ENCODE assay signal across 10 cellular contexts in genomic region chr4:169254546-169254983, GRCh38. TPM values are rescaled to one million over a fixed set of nuclear protein-coding genes. Genes with fewer than 3 reads are reported as not detected.
A peak's percentile ranks its signal among the peaks of the same experiment; 100 is the strongest.
DNase-seq lines count a peak whose midpoint lies in the region; ATAC-seq and TF ChIP-seq lines count a peak whose summit lies in the region.
"Had no signal": no experiment of that assay in that cellular context is flagged by ENCODE, and none has a peak within 500 bp of the region (broad histone marks: within the 10 kb centered on the region; RNA-seq: fewer than 3 reads in every experiment).

No MANE protein-coding gene starts in this region.

- H3K36me3 ChIP-seq in HCT116 (ENCODE audit: control insufficient read depth in 1 of 2, insufficient read depth in 2 of 2, low read length in 2 of 2): no peaks in the 10 kb centered on the region
- H3K36me3 ChIP-seq in right atrium auricular region: no peaks in the 10 kb centered on the region
- no peaks in the 10 kb centered on the region for H3K36me3 ChIP-seq in thoracic aorta

- RAD21 ChIA-PET in HCT116 (lab: Charles Lee; ENCODE audit: low non-redundant PET in 1 of 2, low total read pairs in 2 of 2, uncharacterized antibody in 2 of 2, unreplicated experiment in 2 of 2): interaction anchor here in 1 of 2 experiments (0.6 kb wide), 1 partner anchor 253 kb away, joined by 4 read pairs; no protein-coding TSS in a partner anchor

- no peaks in the 10 kb centered on the region for H3K9me3 ChIP-seq in HCT116 (ENCODE audit: control insufficient read depth in 1 of 2, insufficient read depth in 1 of 2, low read depth in 1 of 2, low read length in 2 of 2)
- H3K9me3 ChIP-seq in right atrium auricular region: no peaks in the 10 kb centered on the region
- no peaks in the 10 kb centered on the region for H3K9me3 ChIP-seq in thoracic aorta

- no peaks in the 10 kb centered on the region for H4K20me1 ChIP-seq in HCT116 (ENCODE audit: insufficient read depth)

- H3K9me2 ChIP-seq in HCT116 (ENCODE audit: insufficient read depth): no peaks in the 10 kb centered on the region

- H3K9ac ChIP-seq in HCT116 (ENCODE audit: low read length): peak overlapping the region; percentile 58

- no TSS peak for BruUV-seq in HCT116 (replicated peaks; lab: Mats Ljungman, UMichigan)

- TF ChIP-seq RAD21 in HCT116 (IDR thresholded peaks at IDR 0.05; ENCODE audit: low read depth): no peak

- H2AFZ ChIP-seq in HCT116 (ENCODE audit: low read depth, low read length, poor library complexity, severe bottlenecking): no peak overlapping the region

- peak overlapping the region; percentile 74 for H3K4me2 ChIP-seq in HCT116 (ENCODE audit: low read length)

- H3K4me1 ChIP-seq in HCT116 (ENCODE audit: control insufficient read depth in 1 of 2, insufficient read depth in 2 of 2, low read length in 2 of 2) (peaks cover 87 to 99% of the 10 kb centered on the region in 2 experiments), right atrium auricular region (peaks cover 0 to 56% of the 10 kb centered on the region in 2 donors), thoracic aorta (ENCODE audit: control insufficient read depth in 1 of 2, low read depth in 2 of 2) (peaks cover 53 to 97% of the 10 kb centered on the region in 2 donors)

- POLR2A ChIA-PET in HCT116 (lab: Charles Lee): interaction anchor here (0.5 to 2.9 kb wide), 5 partner anchors 14 to 244 kb away, joined by 3 to 11 read pairs (median 5); partner anchors contain the start of gene CBR4

- intact Hi-C loops in HCT116 (cut with micrococcal nuclease): loop anchor here (2.0 to 10.0 kb wide), 3 partner anchors 26 to 720 kb away; no protein-coding TSS in a partner anchor

- H3K4me3 ChIP-seq in HCT116 (replicated peaks in 1 of 2; ENCODE audit: low read depth in 1 of 2, low read length in 2 of 2): peak overlapping the region; percentile 10 to 44
- H3K4me3 ChIP-seq in right atrium auricular region: no peak overlapping the region
- peak overlapping the region; percentile 23 for H3K4me3 ChIP-seq in thoracic aorta
- H3K4me3 ChIP-seq: K562 had no signal

- TF ChIP-seq CTCF in HCT116 (IDR thresholded peaks at IDR 0.05 in 2 of 3, conservative IDR thresholded peaks at IDR 0.05 in 1 of 3; ENCODE audit: borderline replicate concordance in 1 of 3, insufficient read depth in 1 of 3, low read depth in 2 of 3, low read length in 2 of 3): no peak
- TF ChIP-seq CTCF in right atrium auricular region (IDR thresholded peaks at IDR 0.05): no peak
- no peak for TF ChIP-seq CTCF in thoracic aorta (IDR thresholded peaks at IDR 0.05)

- H3K27me3 ChIP-seq in HCT116 (ENCODE audit: insufficient read depth, low read length) (no peaks in the 10 kb centered on the region), right atrium auricular region (no peaks in the 10 kb centered on the region), thoracic aorta (replicated peaks; ENCODE audit: insufficient read depth) (no peaks in the 10 kb centered on the region)

- H3K27ac ChIP-seq in HCT116 (ENCODE audit: low read depth, low read length) (peak overlapping the region; percentile 82), right atrium auricular region (peak overlapping the region in 1 of 2 donors; percentile 9), thoracic aorta (peak overlapping the region; percentile 20 to 30)

- peaks cover 98% of the 10 kb centered on the region for H3K79me2 ChIP-seq in HCT116 (ENCODE audit: insufficient read depth, low read length)

- TF ChIP-seq POLR2A in HCT116 (IDR thresholded peaks at IDR 0.05; ENCODE audit: borderline replicate concordance, extremely low read depth, insufficient read depth, insufficient read length): no peak

- ATAC-seq in HCT116: peak; percentile 15
- peak; percentile 72 for ATAC-seq in thoracic aorta (ENCODE audit: insufficient number of reproducible peaks, low FRiP score, low read depth)
- no peak for ATAC-seq in HG03135 (IDR thresholded peaks at IDR 0.05; ENCODE audit: unreplicated experiment)
- ATAC-seq in GM18502 (IDR thresholded peaks at IDR 0.05; ENCODE audit: poor library complexity, unreplicated experiment): no peak
- no peak for ATAC-seq in GM18520 (IDR thresholded peaks at IDR 0.05; ENCODE audit: unreplicated experiment)
- ATAC-seq: K562 had no signal

- CTCF ChIA-PET in HCT116 (lab: Charles Lee): no interaction called here

- peak; percentile 62 for DNase-seq in HCT116 (ENCODE audit: low read depth, low spot score)
- peak; percentile 41 for DNase-seq in amniotic stem cell (lab: John Stamatoyannopoulos, UW)
- DNase-seq in right atrium auricular region (ENCODE audit: low spot score): peak; percentile 66
- DNase-seq in thoracic aorta (ENCODE audit: low spot score): peak; percentile 18
- no peak for DNase-seq in Ammon's horn (ENCODE audit: low spot score)
- DNase-seq: activated CD4-positive, alpha-beta T cell treated with anti-CD3 and anti-CD28 coated beads for 1 hour had no signal

TF ChIP-seq in HCT116, 20 proteins besides CTCF, POLR2A, EP300 and RAD21 (continues in another document):
- no peak for TF ChIP-seq MAX (IDR thresholded peaks at IDR 0.05)
- TF ChIP-seq ZFX (IDR thresholded peaks at IDR 0.05): no peak
- TF ChIP-seq EGR1 (IDR thresholded peaks at IDR 0.05; ENCODE audit: low read depth): no peak
- peak; percentile 62 for TF ChIP-seq SP1 (IDR thresholded peaks at IDR 0.05; ENCODE audit: low read depth)
- no peak for TF ChIP-seq CEBPB (IDR thresholded peaks at IDR 0.05; ENCODE audit: low read depth)
- peak; percentile 61; the same call in 1 of the 2 replicates for TF ChIP-seq CBX3 (IDR thresholded peaks at IDR 0.05; ENCODE audit: low read depth)
- TF ChIP-seq FOSL1 (IDR thresholded peaks at IDR 0.05; ENCODE audit: low read depth): peak; percentile 62
- TF ChIP-seq YY1 (IDR thresholded peaks at IDR 0.05; ENCODE audit: extremely low read depth, insufficient replicate concordance, low read depth, low read length): no peak
- TF ChIP-seq, protein P1, sequence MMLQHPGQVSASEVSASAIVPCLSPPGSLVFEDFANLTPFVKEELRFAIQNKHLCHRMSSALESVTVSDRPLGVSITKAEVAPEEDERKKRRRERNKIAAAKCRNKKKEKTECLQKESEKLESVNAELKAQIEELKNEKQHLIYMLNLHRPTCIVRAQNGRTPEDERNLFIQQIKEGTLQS (IDR thresholded peaks at IDR 0.05): no peak
- TF ChIP-seq EZH2phosphoT487 (IDR thresholded peaks at IDR 0.05; ENCODE audit: borderline replicate concordance): no peak
- no peak for TF ChIP-seq EZH2 (IDR thresholded peaks at IDR 0.05)
- peak; percentile 30; the same call in 1 of the 2 replicates for TF ChIP-seq POLR2AphosphoS5 (IDR thresholded peaks at IDR 0.05; ENCODE audit: low read depth, low read length)
- TF ChIP-seq JUND (IDR thresholded peaks at IDR 0.05): peak; percentile 63
- no peak for TF ChIP-seq SRF (IDR thresholded peaks at IDR 0.05; ENCODE audit: low read depth)
- no peak for TF ChIP-seq ELF1 (IDR thresholded peaks at IDR 0.05; ENCODE audit: borderline replicate concordance, low read depth)
- TF ChIP-seq SIN3A (IDR thresholded peaks at IDR 0.05; ENCODE audit: low read depth): no peak
- no peak for TF ChIP-seq ZNF274 (IDR thresholded peaks at IDR 0.05; ENCODE audit: low read depth, low read length)
- TF ChIP-seq ZBTB33 (IDR thresholded peaks at IDR 0.05; ENCODE audit: extremely low read depth, insufficient replicate concordance, low read length): no peak
- no peak for TF ChIP-seq REST (IDR thresholded peaks at IDR 0.05; ENCODE audit: low read depth)

RNA-seq across cellular contexts. Expression of gene SH3RF1, which starts 16.2 kb away (rescaled TPM):
- 59.5 TPM for total RNA-seq in HCT116 (2021; ENCODE audit: unreplicated experiment)
- polyA plus RNA-seq in HCT116 (2012): 23.7 and 24.4 TPM in 2 replicates
- 10 to 100 TPM in 1 of 2 donors, 1 to 10 TPM in 1; 7.8 to 12.4 TPM for total RNA-seq in right atrium auricular region
- total RNA-seq in thoracic aorta: 10 to 100 TPM; 21.9 to 24.6 TPM

Comparison
In these comparisons a context has a peak if more than half of its experiments do, and no peak if none do; other contexts are left out.
1. ATAC-seq: peak in HCT116 (single experiment) and thoracic aorta (single experiment); none in HG03135 (single experiment), GM18502 (single experiment) and GM18520 (single experiment).
2. H3K4me3 ChIP-seq: peak in HCT116 (2 of 2) and thoracic aorta (single experiment); none in right atrium auricular region (0 of 2).